20 cellular contexts compared by ENCODE assay signal in genomic region chr6:125471703-125472102, GRCh38.
"Had no signal": no experiment of that assay in that cellular context is flagged by ENCODE, and none has a peak within 500 bp of the region (broad histone marks: within the 10 kb centered on the region; RNA-seq: fewer than 3 reads in every experiment).

No MANE protein-coding gene starts in this region.

- H3K27ac Mint-ChIP-seq: activated CD8-positive, alpha-beta T cell treated with anti-CD3 and anti-CD28 coated beads for 36 hours; activated naive CD4-positive, alpha-beta T cell treated with anti-CD3 and anti-CD28 coated beads for 36 hours; activated T-helper 1 cell treated with anti-CD3 and anti-CD28 coated beads, Interleukin-12 subunit alpha, Interleukin-12 subunit beta, Interleukin-2, Interleukin-4 antibody, amounts not matched to agents 30 ng/mL and 10 ng/mL and 1 ng/mL, durations not matched to agents 14 hours and 24 hours and 36 hours; stimulated activated naive CD8-positive, alpha-beta T cell treated with anti-CD3 and anti-CD28 coated beads, Interleukin-15, Interleukin-2, amounts not matched to agents 100 ng/mL and 50 ng/mL, for 24 hours; T-cell had no signal

- DNase-seq: activated CD4-positive, alpha-beta T cell treated with anti-CD3 and anti-CD28 coated beads for 4 hours; activated CD8-positive, alpha-beta memory T cell treated with anti-CD3 and anti-CD28 coated beads, Interleukin-2, amount 50 U/mL, for 4 hours; activated CD8-positive, alpha-beta T cell treated with anti-CD3 and anti-CD28 coated beads for 36 hours; activated naive CD4-positive, alpha-beta T cell treated with anti-CD3 and anti-CD28 coated beads for 36 hours; amniotic stem cell; brain microvascular endothelial cell; cerebellar nuclear complex; dorsolateral prefrontal cortex; foreskin keratinocyte; head of caudate nucleus; pancreas; stimulated activated CD4-positive, alpha-beta T cell treated with anti-CD3 and anti-CD28 coated beads, Interleukin-4, amount 100 ng/mL, for 1 hour; stimulated activated CD8-positive, alpha-beta memory T cell treated with anti-CD3 and anti-CD28 coated beads, Interleukin-4, amount 100 ng/mL, for 48 hours; T-cell; T1000; upper lobe of left lung had no signal

- H3K9me3 ChIP-seq: pancreas, upper lobe of left lung had no signal

- H3K4me3 ChIP-seq: dorsolateral prefrontal cortex, pancreas, upper lobe of left lung had no signal

- H3K36me3 ChIP-seq: brain microvascular endothelial cell, pancreas, upper lobe of left lung had no signal

- H3K4me1 ChIP-seq: foreskin keratinocyte, pancreas, upper lobe of left lung had no signal

- H3K27me3 ChIP-seq: brain microvascular endothelial cell, foreskin keratinocyte, pancreas, upper lobe of left lung had no signal

- ATAC-seq: activated CD8-positive, alpha-beta T cell treated with anti-CD3 and anti-CD28 coated beads for 36 hours; foreskin keratinocyte; pancreas; T-cell had no signal

- H3K4me1 Mint-ChIP-seq: T-cell had no signal

- H3K4me3 Mint-ChIP-seq: activated CD8-positive, alpha-beta T cell treated with anti-CD3 and anti-CD28 coated beads for 36 hours; activated naive CD4-positive, alpha-beta T cell treated with anti-CD3 and anti-CD28 coated beads for 36 hours; activated T-helper 1 cell treated with anti-CD3 and anti-CD28 coated beads, Interleukin-12 subunit alpha, Interleukin-12 subunit beta, Interleukin-2, Interleukin-4 antibody, amounts not matched to agents 30 ng/mL and 10 ng/mL and 1 ng/mL, durations not matched to agents 14 hours and 24 hours and 36 hours; neural crest cell; stimulated activated naive CD8-positive, alpha-beta T cell treated with anti-CD3 and anti-CD28 coated beads, Interleukin-15, Interleukin-2, amounts not matched to agents 100 ng/mL and 50 ng/mL, for 24 hours; T-cell had no signal

- H3K9me3 Mint-ChIP-seq: activated CD8-positive, alpha-beta T cell treated with anti-CD3 and anti-CD28 coated beads for 36 hours; activated naive CD4-positive, alpha-beta T cell treated with anti-CD3 and anti-CD28 coated beads for 36 hours; activated T-helper 1 cell treated with anti-CD3 and anti-CD28 coated beads, Interleukin-12 subunit alpha, Interleukin-12 subunit beta, Interleukin-2, Interleukin-4 antibody, amounts not matched to agents 30 ng/mL and 10 ng/mL and 1 ng/mL, durations not matched to agents 14 hours and 24 hours and 36 hours; T-cell had no signal

- H3K36me3 Mint-ChIP-seq: T-cell had no signal

- FAIRE-seq: pancreas had no signal

- H3K27ac ChIP-seq: brain microvascular endothelial cell, dorsolateral prefrontal cortex, foreskin keratinocyte, pancreas, upper lobe of left lung, VCaP had no signal
